Comparison of ENCODE assay signal across 1 cellular context in genomic region chr1:168693197-168693871, GRCh38.
TF ChIP-seq lines count a peak whose summit lies in the region.

No MANE protein-coding gene starts in this region.

TF ChIP-seq in HepG2, 621 proteins besides CTCF, POLR2A, EP300 and RAD21 (continued from another document and continues in another):
- TF ChIP-seq DMTF1 (CRISPR knock-in tag; IDR thresholded peaks at IDR 0.05) (no peak), BCL6 (CRISPR knock-in tag; IDR thresholded peaks at IDR 0.05) (peak; percentile 73; the same call in 1 of the 2 replicates), BCL3 (CRISPR knock-in tag; IDR thresholded peaks at IDR 0.05) (no peak), ZNF574 (CRISPR knock-in tag; IDR thresholded peaks at IDR 0.05) (no peak), PHF21A (CRISPR knock-in tag; IDR thresholded peaks at IDR 0.05) (peak; percentile 48; the same call in 1 of the 2 replicates), NONO (IDR thresholded peaks at IDR 0.05) (no peak), NONO (CRISPR knock-in tag; conservative IDR thresholded peaks at IDR 0.05) (no peak), SOX13 (IDR thresholded peaks at IDR 0.05) (peak; percentile 29; the same call in 1 of the 2 replicates), SOX13 (CRISPR knock-in tag; conservative IDR thresholded peaks at IDR 0.05 in 1 of 2, IDR thresholded peaks at IDR 0.05 in 1 of 2) (peak in 1 of 2 experiments; percentile 72; a peak in 1 of 4 replicates), ZKSCAN8 (CRISPR knock-in tag; IDR thresholded peaks at IDR 0.05; ENCODE audit: borderline replicate concordance) (no peak), IKZF4 (CRISPR knock-in tag; IDR thresholded peaks at IDR 0.05; ENCODE audit: borderline replicate concordance, low read depth, not compliant biosample characterization) (no peak), HDAC2 (CRISPR knock-in tag; IDR thresholded peaks at IDR 0.05) (peak; percentile 36; the same call in 1 of the 2 replicates), FUBP1 (CRISPR knock-in tag; IDR thresholded peaks at IDR 0.05; ENCODE audit: borderline replicate concordance) (no peak), ZNF207 (IDR thresholded peaks at IDR 0.05; ENCODE audit: borderline replicate concordance) (no peak), SMAD9 (CRISPR knock-in tag; IDR thresholded peaks at IDR 0.05) (no peak), NFE2 (CRISPR knock-in tag; IDR thresholded peaks at IDR 0.05) (no peak), NFIB (CRISPR knock-in tag; IDR thresholded peaks at IDR 0.05; ENCODE audit: borderline replicate concordance) (no peak), ZNF354B (CRISPR knock-in tag; IDR thresholded peaks at IDR 0.05) (no peak), ZNF10 (CRISPR knock-in tag; IDR thresholded peaks at IDR 0.05; ENCODE audit: borderline replicate concordance, low read depth) (no peak), IRX3 (CRISPR knock-in tag; IDR thresholded peaks at IDR 0.05; ENCODE audit: borderline replicate concordance, low read depth) (no peak), MZF1 (CRISPR knock-in tag; IDR thresholded peaks at IDR 0.05; ENCODE audit: borderline replicate concordance) (no peak), ZNF430 (CRISPR knock-in tag; IDR thresholded peaks at IDR 0.05) (no peak), SRF (IDR thresholded peaks at IDR 0.05; ENCODE audit: low read depth, low read length) (no peak), PHF5A (CRISPR knock-in tag; IDR thresholded peaks at IDR 0.05; ENCODE audit: low read depth, unreplicated experiment) (no peak), TEAD3 (CRISPR knock-in tag; optimal IDR thresholded peaks at IDR 0.05; ENCODE audit: borderline replicate concordance) (peak; percentile 51), NR2C2 (CRISPR knock-in tag; IDR thresholded peaks at IDR 0.05; ENCODE audit: borderline replicate concordance) (no peak), IRF9 (CRISPR knock-in tag; IDR thresholded peaks at IDR 0.05; ENCODE audit: borderline replicate concordance) (no peak), ZFP37 (CRISPR knock-in tag; IDR thresholded peaks at IDR 0.05; ENCODE audit: borderline replicate concordance) (no peak), ZNF24 (IDR thresholded peaks at IDR 0.05) (no peak), ZNF296 (CRISPR knock-in tag; conservative IDR thresholded peaks at IDR 0.05) (no peak), SMARCE1 (IDR thresholded peaks at IDR 0.05; ENCODE audit: borderline replicate concordance) (no peak), ZSCAN29 (CRISPR knock-in tag; conservative IDR thresholded peaks at IDR 0.05) (no peak), POGK (CRISPR knock-in tag; conservative IDR thresholded peaks at IDR 0.05) (no peak), FOXA3 (CRISPR knock-in tag; IDR thresholded peaks at IDR 0.05) (peak; percentile 77), TBX2 (CRISPR knock-in tag; IDR thresholded peaks at IDR 0.05; ENCODE audit: borderline replicate concordance) (no peak), U2AF2 (IDR thresholded peaks at IDR 0.05; ENCODE audit: low read depth, low read length) (no peak)
- TF ChIP-seq, protein P1, sequence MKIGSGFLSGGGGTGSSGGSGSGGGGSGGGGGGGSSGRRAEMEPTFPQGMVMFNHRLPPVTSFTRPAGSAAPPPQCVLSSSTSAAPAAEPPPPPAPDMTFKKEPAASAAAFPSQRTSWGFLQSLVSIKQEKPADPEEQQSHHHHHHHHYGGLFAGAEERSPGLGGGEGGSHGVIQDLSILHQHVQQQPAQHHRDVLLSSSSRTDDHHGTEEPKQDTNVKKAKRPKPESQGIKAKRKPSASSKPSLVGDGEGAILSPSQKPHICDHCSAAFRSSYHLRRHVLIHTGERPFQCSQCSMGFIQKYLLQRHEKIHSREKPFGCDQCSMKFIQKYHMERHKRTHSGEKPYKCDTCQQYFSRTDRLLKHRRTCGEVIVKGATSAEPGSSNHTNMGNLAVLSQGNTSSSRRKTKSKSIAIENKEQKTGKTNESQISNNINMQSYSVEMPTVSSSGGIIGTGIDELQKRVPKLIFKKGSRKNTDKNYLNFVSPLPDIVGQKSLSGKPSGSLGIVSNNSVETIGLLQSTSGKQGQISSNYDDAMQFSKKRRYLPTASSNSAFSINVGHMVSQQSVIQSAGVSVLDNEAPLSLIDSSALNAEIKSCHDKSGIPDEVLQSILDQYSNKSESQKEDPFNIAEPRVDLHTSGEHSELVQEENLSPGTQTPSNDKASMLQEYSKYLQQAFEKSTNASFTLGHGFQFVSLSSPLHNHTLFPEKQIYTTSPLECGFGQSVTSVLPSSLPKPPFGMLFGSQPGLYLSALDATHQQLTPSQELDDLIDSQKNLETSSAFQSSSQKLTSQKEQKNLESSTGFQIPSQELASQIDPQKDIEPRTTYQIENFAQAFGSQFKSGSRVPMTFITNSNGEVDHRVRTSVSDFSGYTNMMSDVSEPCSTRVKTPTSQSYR (CRISPR knock-in tag; IDR thresholded peaks at IDR 0.05; ENCODE audit: borderline replicate concordance) = no peak
- TF ChIP-seq, protein P2, sequence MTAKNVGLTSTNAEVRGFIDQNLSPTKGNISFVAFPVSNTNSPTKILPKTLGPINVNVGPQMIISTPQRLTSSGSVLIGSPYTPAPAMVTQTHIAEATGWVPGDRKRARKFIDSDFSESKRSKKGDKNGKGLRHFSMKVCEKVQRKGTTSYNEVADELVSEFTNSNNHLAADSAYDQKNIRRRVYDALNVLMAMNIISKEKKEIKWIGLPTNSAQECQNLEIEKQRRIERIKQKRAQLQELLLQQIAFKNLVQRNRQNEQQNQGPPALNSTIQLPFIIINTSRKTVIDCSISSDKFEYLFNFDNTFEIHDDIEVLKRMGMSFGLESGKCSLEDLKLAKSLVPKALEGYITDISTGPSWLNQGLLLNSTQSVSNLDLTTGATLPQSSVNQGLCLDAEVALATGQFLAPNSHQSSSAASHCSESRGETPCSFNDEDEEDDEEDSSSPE (CRISPR knock-in tag; IDR thresholded peaks at IDR 0.05) = no peak
- TF ChIP-seq, protein P3, sequence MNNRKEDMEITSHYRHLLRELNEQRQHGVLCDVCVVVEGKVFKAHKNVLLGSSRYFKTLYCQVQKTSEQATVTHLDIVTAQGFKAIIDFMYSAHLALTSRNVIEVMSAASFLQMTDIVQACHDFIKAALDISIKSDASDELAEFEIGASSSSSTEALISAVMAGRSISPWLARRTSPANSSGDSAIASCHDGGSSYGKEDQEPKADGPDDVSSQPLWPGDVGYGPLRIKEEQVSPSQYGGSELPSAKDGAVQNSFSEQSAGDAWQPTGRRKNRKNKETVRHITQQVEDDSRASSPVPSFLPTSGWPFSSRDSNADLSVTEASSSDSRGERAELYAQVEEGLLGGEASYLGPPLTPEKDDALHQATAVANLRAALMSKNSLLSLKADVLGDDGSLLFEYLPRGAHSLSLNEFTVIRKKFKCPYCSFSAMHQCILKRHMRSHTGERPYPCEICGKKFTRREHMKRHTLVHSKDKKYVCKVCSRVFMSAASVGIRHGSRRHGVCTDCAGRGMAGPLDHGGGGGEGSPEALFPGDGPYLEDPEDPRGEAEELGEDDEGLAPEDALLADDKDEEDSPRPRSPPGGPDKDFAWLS (CRISPR knock-in tag; IDR thresholded peaks at IDR 0.05; ENCODE audit: borderline replicate concordance) = no peak
- TF ChIP-seq, protein P4, sequence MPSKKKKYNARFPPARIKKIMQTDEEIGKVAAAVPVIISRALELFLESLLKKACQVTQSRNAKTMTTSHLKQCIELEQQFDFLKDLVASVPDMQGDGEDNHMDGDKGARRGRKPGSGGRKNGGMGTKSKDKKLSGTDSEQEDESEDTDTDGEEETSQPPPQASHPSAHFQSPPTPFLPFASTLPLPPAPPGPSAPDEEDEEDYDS (CRISPR knock-in tag; IDR thresholded peaks at IDR 0.05) = peak; percentile 50; the same call in 1 of the 2 replicates
- TF ChIP-seq, protein P5, sequence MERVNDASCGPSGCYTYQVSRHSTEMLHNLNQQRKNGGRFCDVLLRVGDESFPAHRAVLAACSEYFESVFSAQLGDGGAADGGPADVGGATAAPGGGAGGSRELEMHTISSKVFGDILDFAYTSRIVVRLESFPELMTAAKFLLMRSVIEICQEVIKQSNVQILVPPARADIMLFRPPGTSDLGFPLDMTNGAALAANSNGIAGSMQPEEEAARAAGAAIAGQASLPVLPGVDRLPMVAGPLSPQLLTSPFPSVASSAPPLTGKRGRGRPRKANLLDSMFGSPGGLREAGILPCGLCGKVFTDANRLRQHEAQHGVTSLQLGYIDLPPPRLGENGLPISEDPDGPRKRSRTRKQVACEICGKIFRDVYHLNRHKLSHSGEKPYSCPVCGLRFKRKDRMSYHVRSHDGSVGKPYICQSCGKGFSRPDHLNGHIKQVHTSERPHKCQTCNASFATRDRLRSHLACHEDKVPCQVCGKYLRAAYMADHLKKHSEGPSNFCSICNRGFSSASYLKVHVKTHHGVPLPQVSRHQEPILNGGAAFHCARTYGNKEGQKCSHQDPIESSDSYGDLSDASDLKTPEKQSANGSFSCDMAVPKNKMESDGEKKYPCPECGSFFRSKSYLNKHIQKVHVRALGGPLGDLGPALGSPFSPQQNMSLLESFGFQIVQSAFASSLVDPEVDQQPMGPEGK (CRISPR knock-in tag; IDR thresholded peaks at IDR 0.05) = no peak
